Comparison of ENCODE assay signal across 13 cellular contexts in the genomic region with DNA sequence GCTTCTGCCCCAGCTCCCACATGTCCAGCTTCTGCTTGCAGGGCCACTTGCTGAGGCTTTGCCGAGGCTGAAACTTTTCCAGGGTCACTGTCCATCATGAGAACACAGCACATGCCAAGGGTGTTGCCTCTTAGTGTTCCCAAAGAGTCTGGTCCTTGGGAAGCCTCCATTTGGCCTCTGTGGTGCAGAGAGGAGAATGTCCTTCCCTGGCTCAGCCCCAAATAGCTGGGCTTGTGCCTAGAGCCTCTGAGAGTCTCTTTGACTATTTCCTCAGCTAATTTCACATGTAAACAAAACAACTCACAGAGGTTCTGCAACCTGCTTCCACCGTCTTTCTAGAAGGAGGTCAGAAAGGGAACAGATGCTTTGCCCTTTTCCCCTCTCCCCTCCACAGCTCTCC. TPM values are rescaled to one million over a fixed set of nuclear protein-coding genes. Genes with fewer than 3 reads are reported as not detected.
DNase-seq lines count a peak whose midpoint lies in the region; ATAC-seq, FAIRE-seq and TF ChIP-seq lines count a peak whose summit lies in the region.
"Had no signal": no experiment of that assay in that cellular context is flagged by ENCODE, and none has a peak within 500 bp of the region (broad histone marks: within the 10 kb centered on the region; RNA-seq: fewer than 3 reads in every experiment).

No MANE protein-coding gene starts in this region.

- no peak for TF ChIP-seq EP300 in SK-N-SH (IDR thresholded peaks at IDR 0.05; ENCODE audit: borderline replicate concordance in 1 of 2, low read depth in 1 of 2, low read length in 1 of 2)
- TF ChIP-seq EP300 in upper lobe of left lung (IDR thresholded peaks at IDR 0.05), result no peak

- no peaks in the 10 kb centered on the region for H4K20me1 ChIP-seq in SK-N-SH (ENCODE audit: insufficient read depth)

- no peaks in the 10 kb centered on the region for H3K79me2 ChIP-seq in SK-N-SH (ENCODE audit: insufficient read depth)

- H3K4me1 ChIP-seq in SK-N-SH (ENCODE audit: control insufficient read depth in 1 of 2, insufficient read depth in 2 of 2, low read depth in 1 of 2, low read length in 1 of 2) (peaks cover 0 to 22% of the 10 kb centered on the region in 2 experiments), muscle layer of duodenum (ENCODE audit: control insufficient read depth in 1 of 2, insufficient read depth in 2 of 2, low read length in 2 of 2) (peaks cover 12 to 26% of the 10 kb centered on the region in 2 donors), upper lobe of left lung (no peaks in the 10 kb centered on the region)

- H3F3A ChIP-seq in SK-N-SH (replicated peaks; ENCODE audit: insufficient read depth), result peaks cover 56% of the 10 kb centered on the region

- H3K9ac ChIP-seq in SK-N-SH, result peak overlapping the region; percentile 59

- H3K9me3 ChIP-seq in SK-N-SH (no peaks in the 10 kb centered on the region), muscle layer of duodenum (ENCODE audit: control insufficient read depth in 1 of 2, low read length in 2 of 2) (no peaks in the 10 kb centered on the region), upper lobe of left lung (no peaks in the 10 kb centered on the region)

- peak in 1 of 2 donors; percentile 77 for ATAC-seq in upper lobe of left lung (ENCODE audit: low FRiP score in 2 of 2)
- no peak for ATAC-seq in omental fat pad (ENCODE audit: low FRiP score)
- ATAC-seq: activated CD8-positive, alpha-beta memory T cell treated with anti-CD3 and anti-CD28 coated beads, Interleukin-2, amount 10 ng/mL, durations not matched to agents 7 days and 5 days; esophagus mucosa had no signal

- POLR2A ChIA-PET in SK-N-SH (lab: Yijun Ruan, JAX), result no interaction called here

- H3K4me3 ChIP-seq in SK-N-SH (ENCODE audit: low read depth in 2 of 2, low read length in 1 of 2), result no peak overlapping the region
- H3K4me3 ChIP-seq in fibroblast of mammary gland (ENCODE audit: control insufficient read depth, low read depth, low read length), result no peak overlapping the region
- H3K4me3 ChIP-seq in muscle layer of duodenum (ENCODE audit: low read depth in 1 of 2, low read length in 2 of 2), result no peak overlapping the region
- H3K4me3 ChIP-seq in upper lobe of left lung, result no peak overlapping the region

- no peak overlapping the region for H2AFZ ChIP-seq in SK-N-SH (ENCODE audit: low read depth)

- H3K27ac ChIP-seq in SK-N-SH (ENCODE audit: low read depth in 2 of 2, low read length in 1 of 2) (peak overlapping the region; percentile 48 to 95; a peak in 3 of 4 replicates), muscle layer of duodenum (ENCODE audit: low read length) (peak overlapping the region; percentile 60), upper lobe of left lung (peak overlapping the region in 3 of 4 donors; percentile 42 to 58 (median 50))

- no peak for TF ChIP-seq POLR2A in upper lobe of left lung (IDR thresholded peaks at IDR 0.05)
- no peak for TF ChIP-seq POLR2A in H54 (IDR thresholded peaks at IDR 0.05; ENCODE audit: low read depth, low read length)

- no peak for TF ChIP-seq RAD21 in SK-N-SH (IDR thresholded peaks at IDR 0.05; ENCODE audit: low read length)

- H3K9me2 ChIP-seq in SK-N-SH, result no peaks in the 10 kb centered on the region

- H3K36me3 ChIP-seq in SK-N-SH (replicated peaks in 1 of 2; ENCODE audit: control insufficient read depth in 1 of 2, insufficient read depth in 2 of 2, low read length in 1 of 2) (no peaks in the 10 kb centered on the region), muscle layer of duodenum (ENCODE audit: control insufficient read depth in 1 of 2, insufficient read depth in 2 of 2, low read length in 2 of 2) (peaks cover 0 to 7% of the 10 kb centered on the region in 2 donors), upper lobe of left lung (no peaks in the 10 kb centered on the region)

- peak overlapping the region; percentile 73 for H3K4me2 ChIP-seq in SK-N-SH

- CTCF ChIA-PET in SK-N-SH (lab: Yijun Ruan, JAX), result interaction anchor here (0.6 to 2.1 kb wide), 2 partner anchors 53 to 130 kb away, joined by 3 to 5 read pairs; no protein-coding TSS in a partner anchor

- no peak for DNase-seq in SK-N-SH
- peak; percentile 83 for DNase-seq in fibroblast of mammary gland (ENCODE audit: low read depth)
- no peak for DNase-seq in upper lobe of left lung
- no peak for DNase-seq in omental fat pad (ENCODE audit: low spot score)
- DNase-seq in NCI-H187 (lab: John Stamatoyannopoulos, UW), result no peak
- no peak for DNase-seq in H54 (ENCODE audit: insufficient read length, low spot score)
- DNase-seq in GM19239 (ENCODE audit: insufficient read length, low spot score), result no peak
- DNase-seq: activated CD8-positive, alpha-beta memory T cell treated with anti-CD3 and anti-CD28 coated beads, Interleukin-2, amount 10 ng/mL, durations not matched to agents 7 days and 5 days; kidney glomerular epithelial cell; NCI-H1694 treated with DMSO at 0.1 percent for 48 hours; T-helper 9 cell had no signal

- no peak for FAIRE-seq in H54 (lab: Jason Lieb, UNC)
- FAIRE-seq in GM19239 (lab: Jason Lieb, UNC), result no peak

- no peaks in the 10 kb centered on the region for H3K27me3 ChIP-seq in SK-N-SH (ENCODE audit: insufficient read depth)
- no peaks in the 10 kb centered on the region for H3K27me3 ChIP-seq in muscle layer of duodenum (ENCODE audit: low read depth, low read length)
- no peaks in the 10 kb centered on the region for H3K27me3 ChIP-seq in upper lobe of left lung

- TF ChIP-seq CTCF in SK-N-SH (IDR thresholded peaks at IDR 0.05), result no peak
- no peak for TF ChIP-seq CTCF in fibroblast of mammary gland (conservative IDR thresholded peaks at IDR 0.05; ENCODE audit: control insufficient read depth, insufficient read depth, low read depth, low read length)
- TF ChIP-seq CTCF in upper lobe of left lung (IDR thresholded peaks at IDR 0.05), result no peak
- no peak for TF ChIP-seq CTCF in omental fat pad (IDR thresholded peaks at IDR 0.05)

- WGBS in SK-N-SH (ENCODE audit: low lambda C conversion rate), result 52% methylated on average over 2 of the region's 2 CpGs
- WGBS in upper lobe of left lung, 2 donors, result 40 to 54% methylated on average over 2 of the region's 2 CpGs

TF ChIP-seq in SK-N-SH, 30 proteins besides CTCF, POLR2A, EP300 and RAD21:
- TF ChIP-seq ELF1 (IDR thresholded peaks at IDR 0.05), result no peak
- TF ChIP-seq, protein P1, sequence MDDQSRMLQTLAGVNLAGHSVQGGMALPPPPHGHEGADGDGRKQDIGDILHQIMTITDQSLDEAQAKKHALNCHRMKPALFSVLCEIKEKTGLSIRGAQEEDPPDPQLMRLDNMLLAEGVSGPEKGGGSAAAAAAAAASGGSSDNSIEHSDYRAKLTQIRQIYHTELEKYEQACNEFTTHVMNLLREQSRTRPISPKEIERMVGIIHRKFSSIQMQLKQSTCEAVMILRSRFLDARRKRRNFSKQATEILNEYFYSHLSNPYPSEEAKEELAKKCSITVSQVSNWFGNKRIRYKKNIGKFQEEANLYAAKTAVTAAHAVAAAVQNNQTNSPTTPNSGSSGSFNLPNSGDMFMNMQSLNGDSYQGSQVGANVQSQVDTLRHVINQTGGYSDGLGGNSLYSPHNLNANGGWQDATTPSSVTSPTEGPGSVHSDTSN (IDR thresholded peaks at IDR 0.05), result no peak
- TF ChIP-seq, protein P2, sequence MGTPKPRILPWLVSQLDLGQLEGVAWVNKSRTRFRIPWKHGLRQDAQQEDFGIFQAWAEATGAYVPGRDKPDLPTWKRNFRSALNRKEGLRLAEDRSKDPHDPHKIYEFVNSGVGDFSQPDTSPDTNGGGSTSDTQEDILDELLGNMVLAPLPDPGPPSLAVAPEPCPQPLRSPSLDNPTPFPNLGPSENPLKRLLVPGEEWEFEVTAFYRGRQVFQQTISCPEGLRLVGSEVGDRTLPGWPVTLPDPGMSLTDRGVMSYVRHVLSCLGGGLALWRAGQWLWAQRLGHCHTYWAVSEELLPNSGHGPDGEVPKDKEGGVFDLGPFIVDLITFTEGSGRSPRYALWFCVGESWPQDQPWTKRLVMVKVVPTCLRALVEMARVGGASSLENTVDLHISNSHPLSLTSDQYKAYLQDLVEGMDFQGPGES (IDR thresholded peaks at IDR 0.05; ENCODE audit: low read depth, low read length), result no peak
- no peak for TF ChIP-seq TCF12 (IDR thresholded peaks at IDR 0.05)
- no peak for TF ChIP-seq FOSL2 (IDR thresholded peaks at IDR 0.05; ENCODE audit: borderline replicate concordance, low read depth)

RNA-seq across cellular contexts. Expression of a gene that starts 40.4 kb away (rescaled TPM):
- polyA plus RNA-seq in SK-N-SH (2012; rRNA removed), result 6.6 and 11.3 TPM in 2 replicates
- polyA plus RNA-seq in SK-N-SH (2012; cell fraction: cytosol; rRNA removed), result 14.7 and 19.5 TPM in 2 replicates
- polyA plus RNA-seq in SK-N-SH (2012; cell fraction: nucleus; rRNA removed), result 4.3 and 8.9 TPM in 2 replicates
- total RNA-seq in upper lobe of left lung (10 to 100 TPM in 2 of 6 donors, 1 to 10 TPM in 4; 6.3 to 19.7 (median 9.1) TPM), omental fat pad (10 to 100 TPM in 1 of 4 donors, 1 to 10 TPM in 3; 3.0 to 10.6 (median 7.5) TPM)

RNA-seq across cellular contexts. Expression of a gene that starts 54.9 kb away (rescaled TPM):
- 14.1 and 19.9 TPM in 2 replicates for polyA plus RNA-seq in SK-N-SH (2012; rRNA removed)
- polyA plus RNA-seq in SK-N-SH (2012; cell fraction: cytosol; rRNA removed), result 23.8 and 27.2 TPM in 2 replicates
- polyA plus RNA-seq in SK-N-SH (2012; cell fraction: nucleus; rRNA removed), result 7.4 and 19.3 TPM in 2 replicates
- total RNA-seq in upper lobe of left lung (10 to 100 TPM in 1 of 6 donors, 1 to 10 TPM in 5; 5.2 to 13.5 (median 7.3) TPM), omental fat pad (10 to 100 TPM in 1 of 4 donors, 1 to 10 TPM in 3; 5.6 to 19.5 (median 6.9) TPM)
